ENCODE assay signal across 17 cellular contexts in the genomic region with DNA sequence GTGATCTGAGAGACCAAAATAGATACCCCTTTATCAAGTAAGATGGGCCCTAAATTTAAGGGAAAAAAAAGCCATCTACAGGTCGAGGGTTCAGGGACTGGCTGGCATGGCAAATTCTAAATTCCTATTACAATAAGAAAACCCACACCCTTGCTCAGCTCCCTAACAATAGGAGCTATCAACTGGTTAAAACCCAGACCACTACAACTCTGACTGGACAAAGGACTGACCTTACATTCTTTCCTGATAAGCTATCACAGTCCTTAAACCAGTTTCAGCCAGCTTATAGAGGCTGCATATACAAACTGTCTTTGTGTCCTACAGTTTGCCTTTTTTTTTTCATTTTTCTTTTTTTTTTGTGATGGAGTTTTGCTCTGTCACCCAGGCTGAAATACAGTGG.
DNase-seq lines count a peak whose midpoint lies in the region; ATAC-seq and TF ChIP-seq lines count a peak whose summit lies in the region.
"Had no signal": no experiment of that assay in that cellular context is flagged by ENCODE, and none has a peak within 500 bp of the region (broad histone marks: within the 10 kb centered on the region; RNA-seq: fewer than 3 reads in every experiment).

No MANE protein-coding gene starts in this region.

- H3K4me3 Mint-ChIP-seq in GM23338 (no peak overlapping the region), endodermal cell (no peak overlapping the region)
- H3K4me3 Mint-ChIP-seq: CD4-positive, CD25-positive, alpha-beta regulatory T cell had no signal

- H4K5ac ChIP-seq in IMR-90 (ENCODE audit: low read depth, low read length): no peak overlapping the region

- H2AK9ac ChIP-seq in IMR-90 (replicated peaks; ENCODE audit: low read depth, low read length, poor library complexity): no peak overlapping the region

- H3K36me3 ChIP-seq in GM23338 (ENCODE audit: insufficient read depth) (no peaks in the 10 kb centered on the region), IMR-90 (ENCODE audit: control insufficient read depth, insufficient read depth, low read length) (no peaks in the 10 kb centered on the region), endodermal cell (ENCODE audit: control insufficient read depth, insufficient read depth, low read length) (no peaks in the 10 kb centered on the region), trophoblast cell (ENCODE audit: control insufficient read depth in 1 of 2, insufficient read depth in 2 of 2, low read length in 2 of 2) (peaks cover 0 to 3% of the 10 kb centered on the region in 2 experiments)
- H3K36me3 ChIP-seq: BE2C had no signal

- H2BK5ac ChIP-seq in IMR-90 (ENCODE audit: low read depth, low read length, poor library complexity, severe bottlenecking) (no peak overlapping the region), trophoblast cell (ENCODE audit: low read depth, low read length, poor library complexity) (no peak overlapping the region)

- H3K4ac ChIP-seq in IMR-90 (ENCODE audit: low read depth, low read length) (no peak overlapping the region), trophoblast cell (ENCODE audit: low read depth, low read length) (no peak overlapping the region)

- H3K4me3 ChIP-seq in GM23338: no peak overlapping the region
- no peak overlapping the region for H3K4me3 ChIP-seq in IMR-90 (ENCODE audit: insufficient read depth, low read depth, low read length)
- H3K4me3 ChIP-seq in endodermal cell (ENCODE audit: low read length): peak overlapping the region; percentile 74
- no peak overlapping the region for H3K4me3 ChIP-seq in trophoblast cell (ENCODE audit: low read depth, low read length)
- H3K4me3 ChIP-seq: A549 had no signal

- H4K91ac ChIP-seq in IMR-90 (ENCODE audit: insufficient read depth, low read depth, low read length) (no peak overlapping the region), trophoblast cell (ENCODE audit: low read depth, low read length) (peak overlapping the region; percentile 90)

- in situ Hi-C loops in IMR-90 (cut with MboI; ENCODE audit: low sequenced_read_pairs): no loop called here

- TF ChIP-seq CTCF in GM23338 (conservative IDR thresholded peaks at IDR 0.05; ENCODE audit: low read depth in 2 of 2) (no peak), IMR-90 (conservative IDR thresholded peaks at IDR 0.05; ENCODE audit: low read depth, low read length) (no peak), endodermal cell (conservative IDR thresholded peaks at IDR 0.05) (no peak)

- no peak overlapping the region for H3K4me2 ChIP-seq in GM23338
- H3K4me2 ChIP-seq in IMR-90 (ENCODE audit: low read depth, low read length): no peak overlapping the region
- H3K4me2 ChIP-seq in trophoblast cell (ENCODE audit: low read length): no peak overlapping the region
- H3K4me2 ChIP-seq: A549 had no signal

- no peaks in the 10 kb centered on the region for H3F3A ChIP-seq in GM23338 (replicated peaks; ENCODE audit: low read depth)

- TF ChIP-seq RAD21 in IMR-90 (IDR thresholded peaks at IDR 0.05; ENCODE audit: low read length): no peak

- BruUV-seq in IMR-90 (replicated peaks; lab: Mats Ljungman, UMichigan): no TSS peak

- DNase-seq in GM23338 (ENCODE audit: low spot score) (peak; percentile 31), IMR-90 (peak; percentile 8), endodermal cell (no peak), trophoblast cell (no peak), C1 segment of cervical spinal cord (lab: John Stamatoyannopoulos, UW) (no peak), NCI-H1417 (lab: John Stamatoyannopoulos, UW) (no peak)
- no peak for DNase-seq in activated CD4-positive, alpha-beta T cell treated with anti-CD3 and anti-CD28 coated beads, Interleukin-2, amount 50 U/mL, for 1 hour
- DNase-seq: BE2C; CD4-positive, CD25-positive, alpha-beta regulatory T cell; COR-L47; KG1; NCI-H1092; NCI-H1436 treated with DMSO at 0.1 percent for 48 hours; NCI-H1930; NCI-H510A had no signal

- TF ChIP-seq POLR2A in IMR-90 (IDR thresholded peaks at IDR 0.05; ENCODE audit: low read depth, low read length): no peak

- no peaks in the 10 kb centered on the region for H3K36me3 Mint-ChIP-seq in GM23338 (ENCODE audit: low read depth)
- peaks cover 3% of the 10 kb centered on the region for H3K36me3 Mint-ChIP-seq in endodermal cell (ENCODE audit: low read depth)
- H3K36me3 Mint-ChIP-seq: CD4-positive, CD25-positive, alpha-beta regulatory T cell had no signal

- H2BK120ac ChIP-seq in IMR-90 (ENCODE audit: low read depth, low read length): no peak overlapping the region
- H2BK120ac ChIP-seq in trophoblast cell (ENCODE audit: insufficient read depth, low read length, poor library complexity): no peak overlapping the region

- H4K20me1 ChIP-seq in GM23338 (replicated peaks; ENCODE audit: insufficient read depth) (no peaks in the 10 kb centered on the region), IMR-90 (ENCODE audit: insufficient read depth, low read length) (no peaks in the 10 kb centered on the region)

- no peak overlapping the region for H4K12ac ChIP-seq in trophoblast cell (ENCODE audit: low read depth, low read length)

- H3K79me1 ChIP-seq in IMR-90 (ENCODE audit: low read depth in 1 of 2, low read length in 2 of 2) (no peaks in the 10 kb centered on the region), trophoblast cell (ENCODE audit: low read length) (peaks cover 10% of the 10 kb centered on the region)

- H3K27ac ChIP-seq in GM23338 (ENCODE audit: low read depth): no peak overlapping the region
- no peak overlapping the region for H3K27ac ChIP-seq in IMR-90 (ENCODE audit: insufficient read depth, low read length)
- H3K27ac ChIP-seq in endodermal cell (ENCODE audit: low read depth, low read length): peak overlapping the region; percentile 1
- no peak overlapping the region for H3K27ac ChIP-seq in trophoblast cell (ENCODE audit: low read depth, low read length)
- H3K27ac ChIP-seq: A549 had no signal

- H2BK20ac ChIP-seq in IMR-90 (ENCODE audit: low read depth, low read length): no peak overlapping the region

- H3K56ac ChIP-seq in IMR-90 (ENCODE audit: extremely low read depth, insufficient read depth, low read length): no peak overlapping the region

- CTCF ChIA-PET in IMR-90 (lab: Yijun Ruan, JAX): interaction anchor here (0.6 to 1.1 kb wide), 3 partner anchors 19 to 89 kb away, joined by 3 read pairs; no protein-coding TSS in a partner anchor

- POLR2A ChIA-PET in IMR-90 (lab: Charles Lee; ENCODE audit: unreplicated experiment): no interaction called here

- intact Hi-C loops in IMR-90 (cut with micrococcal nuclease): no loop called here

- H3K27ac Mint-ChIP-seq in GM23338 (no peak overlapping the region), endodermal cell (peak overlapping the region; percentile 90)
- H3K27ac Mint-ChIP-seq: CD4-positive, CD25-positive, alpha-beta regulatory T cell had no signal

- no peaks in the 10 kb centered on the region for H3K9me2 ChIP-seq in GM23338 (ENCODE audit: insufficient read depth)

- no CpG with 5 or more reads among the region's 1 CpG for whole genome bisulfite sequencing in IMR-90 (ENCODE audit: extremely low coverage in 2 of 2, insufficient read length in 1 of 2), 2 experiments
- WGBS in endodermal cell (ENCODE audit: insufficient coverage in 1 of 2, insufficient read length in 1 of 2), 2 experiments: 59% methylated on average over 1 of the region's 1 CpG; no CpG with 5 or more reads in 1 of the 2 experiments
- WGBS in trophoblast cell (ENCODE audit: extremely low coverage, insufficient coverage, insufficient read length): no CpG with 5 or more reads among the region's 1 CpG

- ATAC-seq in GM23338: peak; percentile 74
- ATAC-seq in IMR-90 (ENCODE audit: low read depth): no peak
- ATAC-seq: A549, SK-N-SH treated with all-trans-retinoic acid at 6 μM for 48 hours had no signal

- no peak overlapping the region for H3K9ac ChIP-seq in IMR-90 (ENCODE audit: low read depth, low read length)
- H3K9ac ChIP-seq in endodermal cell (ENCODE audit: extremely low read depth, low read length, poor library complexity, severe bottlenecking): peak overlapping the region; percentile 61
- no peak overlapping the region for H3K9ac ChIP-seq in trophoblast cell (ENCODE audit: low read length)

- dilution Hi-C loops in IMR-90 (cut with HindIII; ENCODE audit: low sequenced_read_pairs, unreplicated experiment): no loop called here

- H3K9me3 ChIP-seq in IMR-90 (ENCODE audit: control insufficient read depth, insufficient read depth, low read length) (no peaks in the 10 kb centered on the region), endodermal cell (ENCODE audit: control insufficient read depth, low read length) (no peaks in the 10 kb centered on the region), trophoblast cell (ENCODE audit: insufficient read depth, low read depth, low read length) (no peaks in the 10 kb centered on the region)
- H3K9me3 ChIP-seq: A549, BE2C had no signal

- no peak overlapping the region for H2AK5ac ChIP-seq in IMR-90 (ENCODE audit: low read depth, low read length)
- peak overlapping the region; percentile 86 for H2AK5ac ChIP-seq in trophoblast cell (ENCODE audit: low read length)

- H3K27me3 ChIP-seq in GM23338 (ENCODE audit: insufficient read depth) (no peaks in the 10 kb centered on the region), IMR-90 (ENCODE audit: control insufficient read depth, insufficient read depth, low read length) (no peaks in the 10 kb centered on the region), endodermal cell (ENCODE audit: control insufficient read depth, insufficient read depth, low read length, poor library complexity, severe bottlenecking) (no peaks in the 10 kb centered on the region), trophoblast cell (ENCODE audit: insufficient read depth, low read length) (no peaks in the 10 kb centered on the region)
- H3K27me3 ChIP-seq: BE2C had no signal

- H3K14ac ChIP-seq in IMR-90 (replicated peaks; ENCODE audit: low read depth, low read length): no peak overlapping the region
- no peak overlapping the region for H3K14ac ChIP-seq in trophoblast cell (ENCODE audit: low read length)

- no peaks in the 10 kb centered on the region for H3K79me2 ChIP-seq in GM23338 (replicated peaks; ENCODE audit: insufficient read depth)
- H3K79me2 ChIP-seq in trophoblast cell (ENCODE audit: control insufficient read depth, insufficient read depth, low read length, poor library complexity): no peaks in the 10 kb centered on the region

- H3K9me1 ChIP-seq in IMR-90 (ENCODE audit: insufficient read depth, low read length): no peaks in the 10 kb centered on the region

- H3K4me1 Mint-ChIP-seq in GM23338 (peaks cover 27% of the 10 kb centered on the region), endodermal cell (peaks cover 43% of the 10 kb centered on the region)
- H3K4me1 Mint-ChIP-seq: CD4-positive, CD25-positive, alpha-beta regulatory T cell had no signal

- H3K27me3 Mint-ChIP-seq in GM23338 (ENCODE audit: insufficient read depth, low read depth, poor library complexity) (peaks cover 3% of the 10 kb centered on the region), endodermal cell (ENCODE audit: insufficient read depth) (no peaks in the 10 kb centered on the region)
- H3K27me3 Mint-ChIP-seq: CD4-positive, CD25-positive, alpha-beta regulatory T cell had no signal

- no peaks in the 10 kb centered on the region for H3K9me3 Mint-ChIP-seq in GM23338
- no peaks in the 10 kb centered on the region for H3K9me3 Mint-ChIP-seq in endodermal cell

- H3K4me1 ChIP-seq in GM23338 (ENCODE audit: insufficient read depth) (peaks cover 17% of the 10 kb centered on the region), IMR-90 (ENCODE audit: control insufficient read depth, insufficient read depth, low read length) (peaks cover 2% of the 10 kb centered on the region; the same call in 1 of the 2 replicates), endodermal cell (ENCODE audit: control insufficient read depth, insufficient read depth, low read length) (peaks cover 25% of the 10 kb centered on the region), trophoblast cell (ENCODE audit: control insufficient read depth in 1 of 2, insufficient read depth in 2 of 2, low read length in 2 of 2) (peaks cover 5 to 6% of the 10 kb centered on the region in 2 experiments)
- H3K4me1 ChIP-seq: A549 had no signal

- no peak overlapping the region; the same call in 1 of the 2 replicates for H3K18ac ChIP-seq in IMR-90 (ENCODE audit: low read depth, low read length)
- no peak overlapping the region for H3K18ac ChIP-seq in trophoblast cell (ENCODE audit: low read length)

- H3K23ac ChIP-seq in IMR-90 (ENCODE audit: low read depth, low read length) (no peak overlapping the region), trophoblast cell (ENCODE audit: low read length) (no peak overlapping the region)

- H4K8ac ChIP-seq in IMR-90 (ENCODE audit: low read depth in 2 of 2, low read length in 2 of 2): no peak overlapping the region
- no peak overlapping the region for H4K8ac ChIP-seq in trophoblast cell (ENCODE audit: low read depth, low read length)

- H2BK15ac ChIP-seq in IMR-90 (ENCODE audit: low read depth, low read length): no peak overlapping the region

- H2AFZ ChIP-seq in GM23338: no peak overlapping the region
- no peak overlapping the region for H2AFZ ChIP-seq in IMR-90 (replicated peaks; ENCODE audit: low read length, poor library complexity)
- H2AFZ ChIP-seq in trophoblast cell (ENCODE audit: insufficient read depth, low read length, poor library complexity): peak overlapping the region; percentile 54

- no peak overlapping the region for H2BK12ac ChIP-seq in trophoblast cell (ENCODE audit: low read length)

Comparison
In these comparisons a context has a peak if more than half of its experiments do, and no peak if none do; other contexts are left out.
1. DNase-seq: peak in GM23338 (single experiment) and IMR-90 (single experiment); none in endodermal cell (single experiment), trophoblast cell (0 of 2), C1 segment of cervical spinal cord (0 of 14), activated CD4-positive, alpha-beta T cell treated with anti-CD3 and anti-CD28 coated beads, Interleukin-2, amount 50 U/mL, for 1 hour (single experiment) and NCI-H1417 (0 of 3).